Comparison of ENCODE assay signal across 28 cellular contexts in the genomic region with DNA sequence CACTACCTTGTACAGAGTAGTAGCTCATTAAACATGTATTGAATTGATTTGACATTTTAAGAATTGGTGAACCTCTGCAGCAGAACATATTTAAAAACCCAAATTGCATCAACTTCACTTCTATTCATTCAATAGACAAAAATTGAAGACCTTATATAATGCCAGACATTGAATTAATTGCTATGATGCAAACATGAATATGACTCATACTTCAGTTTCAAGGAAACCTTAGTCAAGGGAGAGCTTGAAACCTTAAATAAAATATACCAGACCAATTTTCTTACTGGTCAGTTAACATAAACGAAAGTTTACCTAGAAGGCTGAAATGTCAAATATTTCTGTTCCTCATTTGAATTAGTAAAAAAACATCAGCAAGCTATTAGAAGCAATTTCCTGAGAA. TPM values are rescaled to one million over a fixed set of nuclear protein-coding genes. Genes with fewer than 3 reads are reported as not detected.
A peak's percentile ranks its signal among the peaks of the same experiment; 100 is the strongest.
DNase-seq lines count a peak whose midpoint lies in the region; TF ChIP-seq lines count a peak whose summit lies in the region.
"Had no signal": no experiment of that assay in that cellular context is flagged by ENCODE, and none has a peak within 500 bp of the region (broad histone marks: within the 10 kb centered on the region; RNA-seq: fewer than 3 reads in every experiment).

No MANE protein-coding gene starts in this region.

- H2AK5ac ChIP-seq in neuronal stem cell (ENCODE audit: low read depth, low read length) = no peak overlapping the region

- DNase-seq in MCF 10A (ENCODE audit: unreplicated experiment) (peak; percentile 34), breast epithelium (ENCODE audit: low spot score in 2 of 2) (no peak), amniotic epithelial cell (ENCODE audit: low read depth) (peak; percentile 65), fibroblast of peridontal ligament (ENCODE audit: extremely low read depth) (peak; percentile 43), thyroid gland (no peak), neuronal stem cell (ENCODE audit: low spot score) (no peak), SIG-M5 treated with dmso at 0.1 percent for 504 hours (lab: John Stamatoyannopoulos, UW; ENCODE audit: unreplicated experiment) (no peak), CD14-positive monocyte (ENCODE audit: low spot score) (no peak)
- DNase-seq: activated CD4-positive, alpha-beta T cell treated with anti-CD3 and anti-CD28 coated beads for 36 hours; CD4-positive, CD25-positive, alpha-beta regulatory T cell; DND-41; HFFc6; left lung; NCI-H1048; NCI-H446 treated with DMSO at 0.1 percent for 48 hours; PC-9; spleen; stimulated activated CD4-positive, alpha-beta T cell treated with anti-CD3 and anti-CD28 coated beads, Interleukin-2, amount 100 ng/mL, for 24 hours; stimulated activated naive CD8-positive, alpha-beta T cell treated with anti-CD3 and anti-CD28 coated beads, Interleukin-15, Interleukin-2, amounts not matched to agents 100 U/mL and 50 U/mL, for 24 hours; testis had no signal

- H3K4me3 ChIP-seq in breast epithelium (no peak overlapping the region), thyroid gland (replicated peaks in 1 of 3) (no peak overlapping the region), neuronal stem cell (ENCODE audit: low read length in 2 of 2) (no peak overlapping the region)
- H3K4me3 ChIP-seq: esophagus muscularis mucosa, GM23338, left lung, PC-9, right atrium auricular region, spleen, testis had no signal

- H3K4me3 Mint-ChIP-seq in MCF 10A (ENCODE audit: unreplicated experiment) (no peak overlapping the region), CD14-positive monocyte (no peak overlapping the region)
- H3K4me3 Mint-ChIP-seq: activated CD4-positive, alpha-beta T cell treated with anti-CD3 and anti-CD28 coated beads for 36 hours; activated naive CD4-positive, alpha-beta T cell treated with anti-CD3 and anti-CD28 coated beads, Interleukin-2, amount 50 U/mL, for 24 hours; CD4-positive, CD25-positive, alpha-beta regulatory T cell; GM23338; HFFc6; neural crest cell; T-helper 2 cell treated with Interferon-gamma antibody and Interleukin-4, amounts not matched to agents 5 μg/mL and 100 μg/mL, for 36 hours had no signal

- H3K36me3 Mint-ChIP-seq in MCF 10A (ENCODE audit: insufficient read depth, unreplicated experiment) (no peaks in the 10 kb centered on the region), CD14-positive monocyte (no peaks in the 10 kb centered on the region)
- H3K36me3 Mint-ChIP-seq: activated naive CD4-positive, alpha-beta T cell treated with anti-CD3 and anti-CD28 coated beads, Interleukin-2, amount 50 U/mL, for 24 hours; CD4-positive, CD25-positive, alpha-beta regulatory T cell had no signal

- no peaks in the 10 kb centered on the region for H3K36me3 ChIP-seq in breast epithelium
- no peaks in the 10 kb centered on the region for H3K36me3 ChIP-seq in thyroid gland
- H3K36me3 ChIP-seq in neuronal stem cell (replicated peaks in 1 of 2; ENCODE audit: control insufficient read depth in 2 of 2, insufficient read depth in 2 of 2, low read length in 2 of 2) = no peaks in the 10 kb centered on the region
- H3K36me3 ChIP-seq: esophagus muscularis mucosa, left lung, right atrium auricular region, spleen had no signal

- H3K27me3 ChIP-seq in breast epithelium (no peaks in the 10 kb centered on the region), thyroid gland (no peaks in the 10 kb centered on the region), neuronal stem cell (ENCODE audit: control insufficient read depth in 3 of 3, insufficient read depth in 3 of 3, low read depth in 1 of 3, low read length in 3 of 3) (no peaks in the 10 kb centered on the region)
- H3K27me3 ChIP-seq: right atrium auricular region, testis had no signal

- H3K9ac ChIP-seq in neuronal stem cell (ENCODE audit: low read depth, low read length, poor library complexity) = no peak overlapping the region

- H3K9me3 Mint-ChIP-seq in MCF 10A (ENCODE audit: unreplicated experiment) (peaks cover 7% of the 10 kb centered on the region), CD14-positive monocyte (peaks cover 0 to 6% (median 1%) of the 10 kb centered on the region in 7 donors)
- H3K9me3 Mint-ChIP-seq: activated T-helper 2 cell treated with anti-CD3 and anti-CD28 coated beads, Interferon-gamma antibody, Interleukin-2, Interleukin-4, amounts not matched to agents 10 μg/mL and 5 μg/mL and 100 μg/mL, durations not matched to agents 14 hours and 24 hours and 36 hours; GM23338; T-helper 2 cell treated with Interferon-gamma antibody and Interleukin-4, amounts not matched to agents 5 μg/mL and 100 μg/mL, for 36 hours had no signal

- no peak overlapping the region for H2AFZ ChIP-seq in neuronal stem cell (ENCODE audit: low read length)
- H2AFZ ChIP-seq: GM23338, PC-9 had no signal

- no peaks in the 10 kb centered on the region for H3K79me1 ChIP-seq in neuronal stem cell (ENCODE audit: low read depth, low read length)

- 72 to 89% methylated on average over 1 of the region's 1 CpG for WGBS in thyroid gland, 2 donors
- WGBS in neuronal stem cell (ENCODE audit: extremely low coverage in 2 of 2, insufficient read length in 2 of 2, insufficient replicate concordance in 1 of 2), 2 donors = no CpG with 5 or more reads among the region's 1 CpG

- TF ChIP-seq POLR2A in breast epithelium (IDR thresholded peaks at IDR 0.05) (no peak), thyroid gland (IDR thresholded peaks at IDR 0.05) (no peak)

- no peak overlapping the region for H3K27ac Mint-ChIP-seq in MCF 10A (ENCODE audit: low read depth, unreplicated experiment)
- H3K27ac Mint-ChIP-seq in CD14-positive monocyte = no peak overlapping the region
- H3K27ac Mint-ChIP-seq: activated CD4-positive, alpha-beta T cell treated with anti-CD3 and anti-CD28 coated beads for 36 hours; activated naive CD4-positive, alpha-beta T cell treated with anti-CD3 and anti-CD28 coated beads, Interleukin-2, amount 50 U/mL, for 24 hours; activated T-helper 2 cell treated with anti-CD3 and anti-CD28 coated beads, Interferon-gamma antibody, Interleukin-2, Interleukin-4, amounts not matched to agents 10 μg/mL and 5 μg/mL and 100 μg/mL, durations not matched to agents 14 hours and 24 hours and 36 hours; CD4-positive, CD25-positive, alpha-beta regulatory T cell; HFFc6; T-helper 2 cell treated with Interferon-gamma antibody and Interleukin-4, amounts not matched to agents 5 μg/mL and 100 μg/mL, for 36 hours had no signal

- H2BK5ac ChIP-seq in neuronal stem cell (ENCODE audit: low read length) = no peak overlapping the region

- H3K4me1 ChIP-seq in breast epithelium (no peaks in the 10 kb centered on the region), thyroid gland (peaks cover 0 to 5% of the 10 kb centered on the region in 2 donors), neuronal stem cell (ENCODE audit: control insufficient read depth in 2 of 2, insufficient read depth in 1 of 2, low read depth in 1 of 2, low read length in 2 of 2) (peaks cover 0 to 4% of the 10 kb centered on the region in 2 donors)
- H3K4me1 ChIP-seq: left lung, right atrium auricular region, spleen, testis had no signal

- H4K8ac ChIP-seq in neuronal stem cell (ENCODE audit: low read depth, low read length) = no peak overlapping the region

- H2BK12ac ChIP-seq in neuronal stem cell (ENCODE audit: low read length) = no peak overlapping the region

- no peak overlapping the region for H3K14ac ChIP-seq in neuronal stem cell (ENCODE audit: low read length)

- H3K4me1 Mint-ChIP-seq in MCF 10A (ENCODE audit: insufficient read depth, unreplicated experiment) (peaks cover 5% of the 10 kb centered on the region), CD14-positive monocyte (no peaks in the 10 kb centered on the region)
- H3K4me1 Mint-ChIP-seq: activated CD4-positive, alpha-beta T cell treated with anti-CD3 and anti-CD28 coated beads for 36 hours; activated naive CD4-positive, alpha-beta T cell treated with anti-CD3 and anti-CD28 coated beads, Interleukin-2, amount 50 U/mL, for 24 hours; CD4-positive, CD25-positive, alpha-beta regulatory T cell had no signal

- H3K4me2 ChIP-seq in neuronal stem cell (ENCODE audit: insufficient read depth, low read length, poor library complexity, severe bottlenecking) = no peak overlapping the region
- H3K4me2 ChIP-seq: GM23338, PC-9 had no signal

- H3K27ac ChIP-seq in breast epithelium (no peak overlapping the region), thyroid gland (peak overlapping the region in 2 of 3 donors; percentile 37 to 84), neuronal stem cell (replicated peaks; ENCODE audit: low read length) (no peak overlapping the region)
- H3K27ac ChIP-seq: esophagus muscularis mucosa, left lung, PC-9, right atrium auricular region, spleen, testis had no signal

- no peak overlapping the region for H2BK15ac ChIP-seq in neuronal stem cell (ENCODE audit: low read length)

- CTCF ChIA-PET in MCF 10A (lab: Yijun Ruan, JAX) = no interaction called here

- no peak overlapping the region for H2BK120ac ChIP-seq in neuronal stem cell (ENCODE audit: low read depth, low read length)

- no peaks in the 10 kb centered on the region for H3K9me3 ChIP-seq in breast epithelium
- H3K9me3 ChIP-seq in thyroid gland = no peaks in the 10 kb centered on the region
- no peaks in the 10 kb centered on the region for H3K9me3 ChIP-seq in neuronal stem cell (replicated peaks in 1 of 2; ENCODE audit: control insufficient read depth in 2 of 2, insufficient read depth in 1 of 2, low read depth in 1 of 2, low read length in 2 of 2)
- H3K9me3 ChIP-seq: esophagus muscularis mucosa, left lung, right atrium auricular region, testis had no signal

- intact Hi-C loops in MCF 10A (cut with micrococcal nuclease) (no loop called here), breast epithelium (cut with DNase I; ENCODE audit: low total_unique reads) (no loop called here), thyroid gland (cut with DNase I) (no loop called here), CD14-positive monocyte (cut with micrococcal nuclease) (no loop called here)

- H3K4ac ChIP-seq in neuronal stem cell (ENCODE audit: low read length) = no peak overlapping the region

- H3K18ac ChIP-seq in neuronal stem cell (ENCODE audit: low read length) = no peak overlapping the region

- H3K27me3 Mint-ChIP-seq in MCF 10A (ENCODE audit: insufficient read depth, unreplicated experiment) (no peaks in the 10 kb centered on the region), CD14-positive monocyte (ENCODE audit: low read depth in 3 of 3) (peaks cover 0 to 12% (median 2%) of the 10 kb centered on the region in 3 donors)
- H3K27me3 Mint-ChIP-seq: activated CD4-positive, alpha-beta T cell treated with anti-CD3 and anti-CD28 coated beads for 36 hours had no signal

- H3K23ac ChIP-seq in neuronal stem cell (ENCODE audit: low read depth, low read length, poor library complexity) = no peak overlapping the region

- H4K91ac ChIP-seq in neuronal stem cell (ENCODE audit: low read depth, low read length, poor library complexity) = no peak overlapping the region

- no TSS peak for BruUV-seq in MCF 10A (replicated peaks; lab: Mats Ljungman, UMichigan)

- TF ChIP-seq CTCF in MCF 10A (IDR thresholded peaks at IDR 0.05; ENCODE audit: unreplicated experiment) (no peak), breast epithelium (IDR thresholded peaks at IDR 0.05) (no peak), thyroid gland (IDR thresholded peaks at IDR 0.05) (no peak), CD14-positive monocyte (IDR thresholded peaks at IDR 0.05) (no peak)

- POLR2A ChIA-PET in MCF 10A (lab: Yijun Ruan, JAX) = no interaction called here

RNA-seq across cellular contexts. Expression of a gene that starts 5.0 kb away (rescaled TPM):
- total RNA-seq in MCF 10A (2022) (0.10 TPM in 1 of 2 replicates, not detected in the other), breast epithelium (1 to 10 TPM in 1 of 3 donors, under 1 TPM in 1, not detected in 1; under 0.01 to 1.0 TPM), thyroid gland (100 to 1,000 TPM in 1 of 4 donors, 10 to 100 TPM in 3; 45.1 to 113 (median 63.2) TPM)
- not detected for polyA plus RNA-seq in neuronal stem cell (2013, experiment 1 of 2)
- not detected for polyA plus RNA-seq in neuronal stem cell (2013, experiment 2 of 2)
- polyA plus RNA-seq in CD14-positive monocyte = not detected
- total RNA-seq: A172; activated CD4-positive, alpha-beta T cell treated with anti-CD3 and anti-CD28 coated beads for 36 hours; activated T-helper 2 cell treated with anti-CD3 and anti-CD28 coated beads, Interferon-gamma antibody, Interleukin-2, Interleukin-4, amounts not matched to agents 10 μg/mL and 5 μg/mL and 100 μg/mL, durations not matched to agents 14 hours and 24 hours and 36 hours; CD4-positive, CD25-positive, alpha-beta regulatory T cell; HFFc6; PC-9; spleen had no signal
- polyA plus RNA-seq: CD4-positive, CD25-positive, alpha-beta regulatory T cell had no signal

Comparison
In these comparisons a context has a peak if more than half of its experiments do, and no peak if none do; other contexts are left out.
1. DNase-seq: peak in MCF 10A (single experiment), amniotic epithelial cell (single experiment) and fibroblast of peridontal ligament (single experiment); none in breast epithelium (0 of 2), thyroid gland (0 of 2), neuronal stem cell (single experiment), SIG-M5 treated with dmso at 0.1 percent for 504 hours (single experiment) and CD14-positive monocyte (single experiment).
2. H3K27ac ChIP-seq: peak in thyroid gland (2 of 3); none in breast epithelium (0 of 2) and neuronal stem cell (single experiment).
3. RNA of a gene that starts 5.0 kb away (total RNA-seq): 45.1 to 113 TPM in thyroid gland; 0.10 TPM in MCF 10A and under 0.01 to 1.0 TPM in breast epithelium; every median in the first group is over 10 times any median in the second.